ENCODE assay signal across 1 cellular context in genomic region chr16:83952940-83953795, GRCh38.
TF ChIP-seq lines count a peak whose summit lies in the region.

OSGIN1 (plus strand) TSS chr16:83953240; CDS start chr16:83957672, 4,432 bp downstream.

TF ChIP-seq in K562, 482 proteins besides CTCF, POLR2A, EP300 and RAD21 (continued from another document and continues in another):
- TF ChIP-seq CHD7 (IDR thresholded peaks at IDR 0.05; ENCODE audit: low read depth, low read length) (no peak), LCOR (CRISPR knock-in tag; IDR thresholded peaks at IDR 0.05) (0 out of 2 replicates have a peak, but pooled peaks have one; percentile 74), CTBP1 (IDR thresholded peaks at IDR 0.05; ENCODE audit: borderline replicate concordance) (peak; percentile 51; the same call in 1 of the 2 replicates), BMI1 (IDR thresholded peaks at IDR 0.05; ENCODE audit: low read length) (no peak), ETV1 (tag; conservative IDR thresholded peaks at IDR 0.05; ENCODE audit: low read depth) (0 out of 2 replicates have a peak, but pooled peaks have one; percentile 40), ZFPM2 (CRISPR knock-in tag; IDR thresholded peaks at IDR 0.05) (no peak), ZNF12 (CRISPR knock-in tag; IDR thresholded peaks at IDR 0.05) (no peak), SREBF1 (IDR thresholded peaks at IDR 0.05; ENCODE audit: borderline replicate concordance, low read depth, low read length) (no peak), SAP30 (IDR thresholded peaks at IDR 0.05; ENCODE audit: borderline replicate concordance, insufficient read depth, low read depth, low read length, poor library complexity, severe bottlenecking) (peak; percentile 77), ZNF175 (CRISPR knock-in tag; IDR thresholded peaks at IDR 0.05; ENCODE audit: low read depth) (no peak), HNRNPLL (IDR thresholded peaks at IDR 0.05; ENCODE audit: low read depth, low read length, poor library complexity, severe bottlenecking) (peak; percentile 14), SAFB (IDR thresholded peaks at IDR 0.05; ENCODE audit: borderline replicate concordance, low read depth, low read length) (no peak), RBM14 (IDR thresholded peaks at IDR 0.05; ENCODE audit: borderline replicate concordance, insufficient read depth, low read depth, low read length) (0 out of 2 replicates have a peak, but pooled peaks have one; percentile 80), THRB (CRISPR knock-in tag; conservative IDR thresholded peaks at IDR 0.05) (peak; percentile 59; the same call in 1 of the 2 replicates), KDM1A (IDR thresholded peaks at IDR 0.05) (no peak), ZNF395 (CRISPR knock-in tag; IDR thresholded peaks at IDR 0.05) (0 out of 2 replicates have a peak, but pooled peaks have one; percentile 32), SPI1 (IDR thresholded peaks at IDR 0.05; ENCODE audit: borderline replicate concordance, low read depth, low read length) (peak; percentile 61; the same call in 1 of the 2 replicates), MBD2 (IDR thresholded peaks at IDR 0.05; ENCODE audit: borderline replicate concordance, low read depth) (no peak), TCF15 (CRISPR knock-in tag; IDR thresholded peaks at IDR 0.05) (no peak), CC2D1A (IDR thresholded peaks at IDR 0.05) (no peak), ZNF584 (CRISPR knock-in tag; IDR thresholded peaks at IDR 0.05; ENCODE audit: low read depth) (no peak), ILF3 (IDR thresholded peaks at IDR 0.05; ENCODE audit: borderline replicate concordance) (no peak; the same call in 1 of the 2 replicates), CREB5 (CRISPR knock-in tag; IDR thresholded peaks at IDR 0.05) (no peak), ELF4 (CRISPR knock-in tag; IDR thresholded peaks at IDR 0.05) (0 out of 2 replicates have a peak, but pooled peaks have one; percentile 56), CBFA2T3 (IDR thresholded peaks at IDR 0.05) (no peak; the same call in 1 of the 2 replicates), FOXA1 (IDR thresholded peaks at IDR 0.05; ENCODE audit: borderline replicate concordance) (no peak), YY1 (IDR thresholded peaks at IDR 0.05; ENCODE audit: borderline replicate concordance in 1 of 3, control insufficient read depth in 1 of 3, extremely low read depth in 1 of 3, insufficient read depth in 3 of 3, insufficient read length in 1 of 3, insufficient replicate concordance in 2 of 3, low read depth in 1 of 3, low read length in 2 of 3) (peak in 1 of 3 experiments; percentile 40), ZBTB43 (CRISPR knock-in tag; IDR thresholded peaks at IDR 0.05) (peak; percentile 74; the same call in 1 of the 2 replicates), NR1H2 (CRISPR knock-in tag; IDR thresholded peaks at IDR 0.05) (no peak), IRF9 (tag; IDR thresholded peaks at IDR 0.05) (no peak), ZNF766 (CRISPR knock-in tag; conservative IDR thresholded peaks at IDR 0.05) (no peak), MED1 (CRISPR knock-in tag; IDR thresholded peaks at IDR 0.05; ENCODE audit: borderline replicate concordance) (no peak), FOXK2 (conservative IDR thresholded peaks at IDR 0.05 in 1 of 2, IDR thresholded peaks at IDR 0.05 in 1 of 2; ENCODE audit: low read depth in 2 of 2) (peak; percentile 13 to 20; a peak in 1 of 4 replicates), HLTF (IDR thresholded peaks at IDR 0.05) (no peak), CSDE1 (IDR thresholded peaks at IDR 0.05) (no peak), PCBP2 (IDR thresholded peaks at IDR 0.05; ENCODE audit: low read depth, low read length, poor library complexity, severe bottlenecking) (no peak), USF2 (CRISPR knock-in tag; IDR thresholded peaks at IDR 0.05) (peak; percentile 52), RBM34 (IDR thresholded peaks at IDR 0.05; ENCODE audit: borderline replicate concordance, insufficient read depth, low read length) (no peak), GTF2F1 (IDR thresholded peaks at IDR 0.05; ENCODE audit: low read depth, low read length) (no peak), HMGXB4 (CRISPR knock-in tag; IDR thresholded peaks at IDR 0.05) (no peak)
